26 cellular contexts compared by ENCODE assay signal in genomic region chr1:56561227-56562019, GRCh38. TPM values are rescaled to one million over a fixed set of nuclear protein-coding genes. Genes with fewer than 3 reads are reported as not detected.
A peak's percentile ranks its signal among the peaks of the same experiment; 100 is the strongest.
DNase-seq lines count a peak whose midpoint lies in the region; ATAC-seq and TF ChIP-seq lines count a peak whose summit lies in the region.
"Had no signal": no experiment of that assay in that cellular context is flagged by ENCODE, and none has a peak within 500 bp of the region (broad histone marks: within the 10 kb centered on the region; RNA-seq: fewer than 3 reads in every experiment).

No MANE protein-coding gene starts in this region.

- H4K8ac ChIP-seq in mesenchymal stem cell (ENCODE audit: low read length) = no peak overlapping the region

- H3K27me3 ChIP-seq in HCT116 (ENCODE audit: insufficient read depth, low read length) (no peaks in the 10 kb centered on the region), mesenchymal stem cell (ENCODE audit: control insufficient read depth in 1 of 2, insufficient read depth in 1 of 2, low read length in 2 of 2) (no peaks in the 10 kb centered on the region), colonic mucosa (no peaks in the 10 kb centered on the region)
- H3K27me3 ChIP-seq: body of pancreas, foreskin keratinocyte, neutrophil had no signal

- H2AK5ac ChIP-seq in mesenchymal stem cell (ENCODE audit: low read length, severe bottlenecking) = no peak overlapping the region

- CTCF ChIA-PET in HCT116 (lab: Charles Lee) = interaction anchor here (1.0 kb wide), 1 partner anchor 15 kb away, joined by 4 read pairs; no protein-coding TSS in a partner anchor

- H3K4me3 ChIP-seq in HCT116 (replicated peaks in 1 of 2; ENCODE audit: low read depth in 1 of 2, low read length in 2 of 2) (no peak overlapping the region), mesenchymal stem cell (ENCODE audit: insufficient read depth in 1 of 2, low read depth in 1 of 2, low read length in 2 of 2) (no peak overlapping the region), colonic mucosa (no peak overlapping the region)
- H3K4me3 ChIP-seq: body of pancreas had no signal

- RAD21 ChIA-PET in HCT116 (lab: Charles Lee; ENCODE audit: low non-redundant PET in 1 of 2, low total read pairs in 2 of 2, uncharacterized antibody in 2 of 2, unreplicated experiment in 2 of 2) = no interaction called here

- TF ChIP-seq CTCF in HCT116 (IDR thresholded peaks at IDR 0.05 in 2 of 3, conservative IDR thresholded peaks at IDR 0.05 in 1 of 3; ENCODE audit: borderline replicate concordance in 1 of 3, insufficient read depth in 1 of 3, low read depth in 2 of 3, low read length in 2 of 3) (no peak), colonic mucosa (IDR thresholded peaks at IDR 0.05) (no peak)

- H3K79me2 ChIP-seq in HCT116 (ENCODE audit: insufficient read depth, low read length) = no peaks in the 10 kb centered on the region

- H3K9me2 ChIP-seq in HCT116 (ENCODE audit: insufficient read depth) = no peaks in the 10 kb centered on the region

- no peak overlapping the region for H3K23ac ChIP-seq in mesenchymal stem cell (ENCODE audit: low read length in 2 of 2)

- no peak overlapping the region for H2BK15ac ChIP-seq in mesenchymal stem cell (ENCODE audit: low read depth, poor library complexity, severe bottlenecking)

- no peak overlapping the region for H3K18ac ChIP-seq in mesenchymal stem cell (ENCODE audit: low read depth in 1 of 2, low read length in 2 of 2)

- H4K91ac ChIP-seq in mesenchymal stem cell (ENCODE audit: low read length) = no peak overlapping the region

- WGBS in mesenchymal stem cell = 91% methylated on average over 5 of the region's 8 CpGs

- no peak overlapping the region for H3K4ac ChIP-seq in mesenchymal stem cell (ENCODE audit: low read depth in 1 of 2, low read length in 2 of 2)

- no peaks in the 10 kb centered on the region for H3K79me1 ChIP-seq in mesenchymal stem cell (replicated peaks; ENCODE audit: low read length, poor library complexity, severe bottlenecking)

- no peak for TF ChIP-seq POLR2A in HCT116 (IDR thresholded peaks at IDR 0.05; ENCODE audit: borderline replicate concordance, extremely low read depth, insufficient read depth, insufficient read length)

- H2BK120ac ChIP-seq in mesenchymal stem cell (ENCODE audit: low read depth, low read length) = no peak overlapping the region

- no peak overlapping the region for H3K14ac ChIP-seq in mesenchymal stem cell (ENCODE audit: low read length in 2 of 2)

- no peaks in the 10 kb centered on the region for H4K20me1 ChIP-seq in HCT116 (ENCODE audit: insufficient read depth)

- no peak for DNase-seq in HCT116 (ENCODE audit: low read depth, low spot score)
- DNase-seq in mesenchymal stem cell = no peak
- DNase-seq in stimulated activated CD4-positive, alpha-beta T cell treated with anti-CD3 and anti-CD28 coated beads, Interleukin-12 subunit alpha, Interleukin-12 subunit beta, amount 100 ng/mL, for 4 hours = no peak
- DNase-seq in colonic mucosa = no peak
- no peak for DNase-seq in OCI-M2 (lab: John Stamatoyannopoulos, UW; ENCODE audit: unreplicated experiment)
- DNase-seq: activated CD4-positive, alpha-beta T cell treated with anti-CD3 and anti-CD28 coated beads for 36 hours; activated naive CD4-positive, alpha-beta T cell; activated T-cell treated with anti-CD3 and anti-CD28 coated beads, Interleukin-2, amount 50 U/mL, for 4 hours; body of pancreas; C1 segment of cervical spinal cord; effector CD8-positive, alpha-beta T cell; erythroblast; foreskin keratinocyte; hippocampal formation; IMR-90; mammary epithelial cell; NCI-H1092; NCI-H1930; NCI-H69; small intestine; stimulated activated CD4-positive, alpha-beta T cell treated with anti-CD3 and anti-CD28 coated beads, Interleukin-2, amount 100 ng/mL, for 24 hours had no signal

- no peak overlapping the region for H2AFZ ChIP-seq in HCT116 (ENCODE audit: low read depth, low read length, poor library complexity, severe bottlenecking)
- no peak overlapping the region for H2AFZ ChIP-seq in mesenchymal stem cell (ENCODE audit: low read depth, low read length)

- intact Hi-C loops in HCT116 (cut with micrococcal nuclease) (no loop called here), colonic mucosa (cut with DNase I) (no loop called here)

- H2BK5ac ChIP-seq in mesenchymal stem cell (ENCODE audit: low read depth, low read length, poor library complexity, severe bottlenecking) = no peak overlapping the region

- H3K27ac ChIP-seq in HCT116 (ENCODE audit: low read depth, low read length) (no peak overlapping the region), mesenchymal stem cell (ENCODE audit: low read length, poor library complexity, severe bottlenecking) (no peak overlapping the region), colonic mucosa (no peak overlapping the region)
- H3K27ac ChIP-seq: foreskin keratinocyte, neutrophil, RWPE1 had no signal

- peak overlapping the region; percentile 24 for H3K4me2 ChIP-seq in HCT116 (ENCODE audit: low read length)
- H3K4me2 ChIP-seq in mesenchymal stem cell (ENCODE audit: low read length, poor library complexity, severe bottlenecking) = no peak overlapping the region

- H3K9me3 ChIP-seq in HCT116 (ENCODE audit: control insufficient read depth in 1 of 2, insufficient read depth in 1 of 2, low read depth in 1 of 2, low read length in 2 of 2) (no peaks in the 10 kb centered on the region), mesenchymal stem cell (ENCODE audit: control insufficient read depth, low read length) (no peaks in the 10 kb centered on the region), colonic mucosa (no peaks in the 10 kb centered on the region)
- H3K9me3 ChIP-seq: body of pancreas, neutrophil had no signal

- H3K4me1 ChIP-seq in HCT116 (ENCODE audit: control insufficient read depth in 1 of 2, insufficient read depth in 2 of 2, low read length in 2 of 2) = peaks cover 0 to 9% of the 10 kb centered on the region in 2 experiments; a peak in 3 of 4 replicates
- no peaks in the 10 kb centered on the region for H3K4me1 ChIP-seq in mesenchymal stem cell (ENCODE audit: control insufficient read depth, insufficient read depth, low read depth, low read length)
- peaks cover 7% of the 10 kb centered on the region for H3K4me1 ChIP-seq in colonic mucosa
- H3K4me1 ChIP-seq: foreskin keratinocyte had no signal

- H3K36me3 ChIP-seq in HCT116 (ENCODE audit: control insufficient read depth in 1 of 2, insufficient read depth in 2 of 2, low read length in 2 of 2) (no peaks in the 10 kb centered on the region), mesenchymal stem cell (ENCODE audit: control insufficient read depth in 1 of 2, insufficient read depth in 2 of 2, low read depth in 1 of 2, low read length in 2 of 2) (peaks cover 0 to 72% of the 10 kb centered on the region in 2 experiments), colonic mucosa (no peaks in the 10 kb centered on the region)
- H3K36me3 ChIP-seq: neutrophil had no signal

- POLR2A ChIA-PET in HCT116 (lab: Charles Lee) = interaction anchor here (0.6 kb wide), 1 partner anchor 670 kb away, joined by 3 read pairs; no protein-coding TSS in a partner anchor

- no peak overlapping the region for H2BK12ac ChIP-seq in mesenchymal stem cell (ENCODE audit: low read length in 2 of 2)

- no TSS peak for BruUV-seq in HCT116 (replicated peaks; lab: Mats Ljungman, UMichigan)

- H3K9ac ChIP-seq in HCT116 (ENCODE audit: low read length) = no peak overlapping the region
- H3K9ac ChIP-seq in mesenchymal stem cell (ENCODE audit: low read length) = peak overlapping the region; percentile 7
- H3K9ac ChIP-seq in colonic mucosa (ENCODE audit: low read depth in 2 of 2, low read length in 2 of 2) = no peak overlapping the region

- no peak for TF ChIP-seq RAD21 in HCT116 (IDR thresholded peaks at IDR 0.05; ENCODE audit: low read depth)

- ATAC-seq in GM18867 (IDR thresholded peaks at IDR 0.05; ENCODE audit: unreplicated experiment) (peak; percentile 50), HCT116 (no peak), esophagus mucosa (peak; percentile 32)
- ATAC-seq: activated CD4-positive, alpha-beta T cell treated with anti-CD3 and anti-CD28 coated beads for 36 hours; activated T-cell treated with anti-CD3 and anti-CD28 coated beads, Interleukin-2, amount 50 U/mL, for 4 hours; body of pancreas; foreskin keratinocyte had no signal

TF ChIP-seq in HCT116, 20 proteins besides CTCF, POLR2A, EP300 and RAD21:
- no peak for TF ChIP-seq ZNF274 (IDR thresholded peaks at IDR 0.05; ENCODE audit: low read depth, low read length)
- no peak for TF ChIP-seq YY1 (IDR thresholded peaks at IDR 0.05; ENCODE audit: extremely low read depth, insufficient replicate concordance, low read depth, low read length)
- TF ChIP-seq FOSL1 (IDR thresholded peaks at IDR 0.05; ENCODE audit: low read depth) = no peak
- TF ChIP-seq, protein P1, sequence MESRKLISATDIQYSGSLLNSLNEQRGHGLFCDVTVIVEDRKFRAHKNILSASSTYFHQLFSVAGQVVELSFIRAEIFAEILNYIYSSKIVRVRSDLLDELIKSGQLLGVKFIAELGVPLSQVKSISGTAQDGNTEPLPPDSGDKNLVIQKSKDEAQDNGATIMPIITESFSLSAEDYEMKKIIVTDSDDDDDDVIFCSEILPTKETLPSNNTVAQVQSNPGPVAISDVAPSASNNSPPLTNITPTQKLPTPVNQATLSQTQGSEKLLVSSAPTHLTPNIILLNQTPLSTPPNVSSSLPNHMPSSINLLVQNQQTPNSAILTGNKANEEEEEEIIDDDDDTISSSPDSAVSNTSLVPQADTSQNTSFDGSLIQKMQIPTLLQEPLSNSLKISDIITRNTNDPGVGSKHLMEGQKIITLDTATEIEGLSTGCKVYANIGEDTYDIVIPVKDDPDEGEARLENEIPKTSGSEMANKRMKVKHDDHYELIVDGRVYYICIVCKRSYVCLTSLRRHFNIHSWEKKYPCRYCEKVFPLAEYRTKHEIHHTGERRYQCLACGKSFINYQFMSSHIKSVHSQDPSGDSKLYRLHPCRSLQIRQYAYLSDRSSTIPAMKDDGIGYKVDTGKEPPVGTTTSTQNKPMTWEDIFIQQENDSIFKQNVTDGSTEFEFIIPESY (IDR thresholded peaks at IDR 0.05; ENCODE audit: extremely low read depth, insufficient replicate concordance, low read length) = no peak
- no peak for TF ChIP-seq TCF7L2 (IDR thresholded peaks at IDR 0.05; ENCODE audit: borderline replicate concordance, extremely low read depth, insufficient read depth, insufficient read length)
- TF ChIP-seq, protein P2, sequence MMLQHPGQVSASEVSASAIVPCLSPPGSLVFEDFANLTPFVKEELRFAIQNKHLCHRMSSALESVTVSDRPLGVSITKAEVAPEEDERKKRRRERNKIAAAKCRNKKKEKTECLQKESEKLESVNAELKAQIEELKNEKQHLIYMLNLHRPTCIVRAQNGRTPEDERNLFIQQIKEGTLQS (IDR thresholded peaks at IDR 0.05) = no peak
- TF ChIP-seq POLR2AphosphoS5 (IDR thresholded peaks at IDR 0.05; ENCODE audit: low read depth, low read length) = no peak
- TF ChIP-seq SP1 (IDR thresholded peaks at IDR 0.05; ENCODE audit: low read depth) = no peak
TF ChIP-seq in HCT116: peak in this region for 0.

RNA-seq across cellular contexts. Expression of gene PLPP3, which starts 17.9 kb away (rescaled TPM):
- 3.4 TPM for total RNA-seq in HCT116 (2021; ENCODE audit: unreplicated experiment)
- polyA plus RNA-seq in HCT116 (2012) = 1.9 and 2.1 TPM in 2 replicates
- 14.7 TPM for total RNA-seq in esophagus mucosa
- 72.2 TPM for polyA plus RNA-seq in mesenchymal stem cell (2013, experiment 1 of 2)
- 74.4 TPM for polyA plus RNA-seq in mesenchymal stem cell (2013, experiment 2 of 2)
- total RNA-seq in colonic mucosa = 10 to 100 TPM; 18.6 to 33.3 TPM
- total RNA-seq: activated CD4-positive, alpha-beta T cell treated with anti-CD3 and anti-CD28 coated beads for 36 hours; T-helper 2 cell treated with Interferon-gamma antibody and Interleukin-4, amounts not matched to agents 100 ng/mL and 5 ng/mL, for 36 hours had no signal
